24 cellular contexts compared by ENCODE assay signal in the genomic region with DNA sequence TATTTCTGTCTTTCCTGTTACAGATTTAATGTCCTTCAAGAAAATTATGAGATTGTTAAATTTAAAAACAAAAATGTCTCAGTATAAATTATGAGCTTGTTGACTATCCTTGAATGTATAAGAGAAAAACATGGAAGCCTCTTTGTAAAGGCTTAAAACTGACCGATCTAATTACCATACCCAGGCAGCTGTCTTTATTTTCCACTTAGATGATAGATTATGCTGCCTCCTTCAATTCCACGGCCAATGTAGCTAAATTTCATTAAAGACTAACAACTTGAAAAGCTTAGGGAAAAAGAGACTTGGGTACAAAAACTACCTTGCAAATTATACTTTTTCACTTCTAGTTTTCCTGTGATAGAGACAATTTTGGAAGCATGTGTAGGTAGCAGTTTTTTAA.
DNase-seq lines count a peak whose midpoint lies in the region; ATAC-seq, FAIRE-seq and TF ChIP-seq lines count a peak whose summit lies in the region.
"Had no signal": no experiment of that assay in that cellular context is flagged by ENCODE, and none has a peak within 500 bp of the region (broad histone marks: within the 10 kb centered on the region; RNA-seq: fewer than 3 reads in every experiment).

No MANE protein-coding gene starts in this region.

- H3K23ac ChIP-seq in trophoblast cell (ENCODE audit: low read length), result no peak overlapping the region

- H3K9ac ChIP-seq in trophoblast cell (ENCODE audit: low read length), result no peak overlapping the region

- H3K36me3 ChIP-seq in sigmoid colon, result peaks cover 0 to under 1% (median 0%) of the 10 kb centered on the region in 4 donors
- H3K36me3 ChIP-seq in small intestine (ENCODE audit: control insufficient read depth in 2 of 2, insufficient read depth in 2 of 2, low read length in 2 of 2), result no peaks in the 10 kb centered on the region
- no peaks in the 10 kb centered on the region for H3K36me3 ChIP-seq in trophoblast cell (ENCODE audit: control insufficient read depth in 1 of 2, insufficient read depth in 2 of 2, low read length in 2 of 2)
- H3K36me3 ChIP-seq: pancreas, thyroid gland had no signal

- H4K8ac ChIP-seq in trophoblast cell (ENCODE audit: low read depth, low read length), result no peak overlapping the region

- intact Hi-C loops in sigmoid colon (cut with DNase I), result no loop called here

- H2BK120ac ChIP-seq in trophoblast cell (ENCODE audit: insufficient read depth, low read length, poor library complexity), result no peak overlapping the region

- H4K91ac ChIP-seq in trophoblast cell (ENCODE audit: low read depth, low read length), result no peak overlapping the region

- no peaks in the 10 kb centered on the region for H3K9me3 ChIP-seq in sigmoid colon
- no peaks in the 10 kb centered on the region for H3K9me3 ChIP-seq in small intestine (ENCODE audit: control insufficient read depth, low read depth)
- no peaks in the 10 kb centered on the region for H3K9me3 ChIP-seq in trophoblast cell (ENCODE audit: insufficient read depth, low read depth, low read length)
- H3K9me3 ChIP-seq: pancreas, thyroid gland had no signal

- no peak overlapping the region for H3K4ac ChIP-seq in trophoblast cell (ENCODE audit: low read depth, low read length)

- H3K79me1 ChIP-seq in trophoblast cell (ENCODE audit: low read length), result no peaks in the 10 kb centered on the region

- no peak for TF ChIP-seq POLR2A in sigmoid colon (IDR thresholded peaks at IDR 0.05)

- no peak overlapping the region for H3K14ac ChIP-seq in trophoblast cell (ENCODE audit: low read length)

- H3K27me3 ChIP-seq in sigmoid colon (no peaks in the 10 kb centered on the region), small intestine (ENCODE audit: control insufficient read depth in 2 of 2, insufficient read depth in 2 of 2, low read length in 2 of 2) (no peaks in the 10 kb centered on the region), trophoblast cell (ENCODE audit: insufficient read depth, low read length) (no peaks in the 10 kb centered on the region)
- H3K27me3 ChIP-seq: pancreas, thyroid gland had no signal

- no peak for TF ChIP-seq EP300 in sigmoid colon (IDR thresholded peaks at IDR 0.05)

- H2AK5ac ChIP-seq in trophoblast cell (ENCODE audit: low read length), result no peak overlapping the region

- no peak overlapping the region for H4K12ac ChIP-seq in trophoblast cell (ENCODE audit: low read depth, low read length)

- ATAC-seq in GM19463 (IDR thresholded peaks at IDR 0.05; ENCODE audit: unreplicated experiment) (peak; percentile 12), HG03469 (IDR thresholded peaks at IDR 0.05; ENCODE audit: unreplicated experiment) (no peak)
- ATAC-seq: CD8-positive, alpha-beta T cell had no signal

- FAIRE-seq in small intestine (lab: Jason Lieb, UNC), result no peak
- FAIRE-seq: pancreas had no signal

- H2AFZ ChIP-seq in trophoblast cell (ENCODE audit: insufficient read depth, low read length, poor library complexity), result no peak overlapping the region

- WGBS in sigmoid colon, 2 donors, result 84 to 85% methylated on average over 2 of the region's 2 CpGs
- 76 to 94% (median 92%) methylated on average over 2 of the region's 2 CpGs for WGBS in small intestine, 3 donors
- WGBS in trophoblast cell (ENCODE audit: extremely low coverage, insufficient coverage, insufficient read length), result no CpG with 5 or more reads among the region's 2 CpGs

- H3K27ac ChIP-seq in coronary artery, result peak overlapping the region; percentile 57 to 71
- H3K27ac ChIP-seq in sigmoid colon, result peak overlapping the region; percentile 2 to 70 (median 54)
- H3K27ac ChIP-seq in small intestine (ENCODE audit: low read depth in 1 of 2, low read length in 1 of 2), result no peak overlapping the region
- no peak overlapping the region for H3K27ac ChIP-seq in trophoblast cell (ENCODE audit: low read depth, low read length)
- H3K27ac ChIP-seq: epithelial cell of prostate, pancreas, VCaP had no signal

- TF ChIP-seq CTCF in coronary artery (IDR thresholded peaks at IDR 0.05), result no peak
- no peak for TF ChIP-seq CTCF in sigmoid colon (IDR thresholded peaks at IDR 0.05)

- H2BK12ac ChIP-seq in trophoblast cell (ENCODE audit: low read length), result no peak overlapping the region

- no peak overlapping the region for H3K18ac ChIP-seq in trophoblast cell (ENCODE audit: low read length)

- DNase-seq in NCI-H524 treated with DMSO at 0.1 percent for 48 hours (lab: John Stamatoyannopoulos, UW) (peak; percentile 22), coronary artery (ENCODE audit: low spot score) (no peak), sigmoid colon (no peak), activated T-cell treated with anti-CD3 and anti-CD28 coated beads for 4 hours (no peak), small intestine (no peak), trophoblast cell (no peak)
- DNase-seq: activated CD4-positive, alpha-beta T cell treated with anti-CD3 and anti-CD28 coated beads, Interleukin-2, amount 50 U/mL, for 1 hour; activated gamma-delta T cell; CD8-positive, alpha-beta T cell; dermis blood vessel endothelial cell; DMS79; foreskin melanocyte; hippocampal formation; islet precursor cell; KG1; NCI-H187 treated with DMSO at 0.1 percent for 48 hours; NCI-H774; stimulated activated naive CD4-positive, alpha-beta T cell treated with Interleukin-2 at 50 U/mL for 16 hours had no signal

- H2BK5ac ChIP-seq in trophoblast cell (ENCODE audit: low read depth, low read length, poor library complexity), result no peak overlapping the region

- no peak overlapping the region for H3K4me2 ChIP-seq in trophoblast cell (ENCODE audit: low read length)

- H3K79me2 ChIP-seq in trophoblast cell (ENCODE audit: control insufficient read depth, insufficient read depth, low read length, poor library complexity), result no peaks in the 10 kb centered on the region

- H3K4me3 ChIP-seq in coronary artery (no peak overlapping the region), sigmoid colon (no peak overlapping the region), small intestine (ENCODE audit: low read depth in 1 of 2, low read length in 2 of 2) (no peak overlapping the region), trophoblast cell (ENCODE audit: low read depth, low read length) (no peak overlapping the region)
- H3K4me3 ChIP-seq: pancreas, thyroid gland had no signal

- H3K4me1 ChIP-seq in sigmoid colon, result peaks cover 0 to 23% (median 17%) of the 10 kb centered on the region in 4 donors
- no peaks in the 10 kb centered on the region for H3K4me1 ChIP-seq in small intestine (ENCODE audit: control insufficient read depth in 2 of 2, insufficient read depth in 1 of 2, low read depth in 1 of 2, low read length in 1 of 2)
- H3K4me1 ChIP-seq in trophoblast cell (ENCODE audit: control insufficient read depth in 1 of 2, insufficient read depth in 2 of 2, low read length in 2 of 2), result no peaks in the 10 kb centered on the region
- H3K4me1 ChIP-seq: pancreas, thyroid gland had no signal

Comparison
In these comparisons a context has a peak if more than half of its experiments do, and no peak if none do; other contexts are left out.
1. H3K27ac ChIP-seq: peak in coronary artery (2 of 2) and sigmoid colon (4 of 4); none in small intestine (0 of 2) and trophoblast cell (single experiment).